1 cellular context compared by ENCODE assay signal in genomic region chrX:41144873-41145272, GRCh38.
TF ChIP-seq lines count a peak whose summit lies in the region.

No MANE protein-coding gene starts in this region.

TF ChIP-seq in HepG2, 621 proteins besides CTCF, POLR2A, EP300 and RAD21 (continued from another document):
- TF ChIP-seq ATF2 (CRISPR knock-in tag; IDR thresholded peaks at IDR 0.05) = no peak
- TF ChIP-seq GTF2F1 (IDR thresholded peaks at IDR 0.05; ENCODE audit: low read length) = no peak
- TF ChIP-seq HOMEZ (CRISPR knock-in tag; IDR thresholded peaks at IDR 0.05; ENCODE audit: low read depth) = no peak
- no peak for TF ChIP-seq BATF2 (CRISPR knock-in tag; IDR thresholded peaks at IDR 0.05)
- TF ChIP-seq HDAC6 (IDR thresholded peaks at IDR 0.05; ENCODE audit: low read depth, low read length) = no peak
